1 cellular context compared by ENCODE assay signal in the genomic region with DNA sequence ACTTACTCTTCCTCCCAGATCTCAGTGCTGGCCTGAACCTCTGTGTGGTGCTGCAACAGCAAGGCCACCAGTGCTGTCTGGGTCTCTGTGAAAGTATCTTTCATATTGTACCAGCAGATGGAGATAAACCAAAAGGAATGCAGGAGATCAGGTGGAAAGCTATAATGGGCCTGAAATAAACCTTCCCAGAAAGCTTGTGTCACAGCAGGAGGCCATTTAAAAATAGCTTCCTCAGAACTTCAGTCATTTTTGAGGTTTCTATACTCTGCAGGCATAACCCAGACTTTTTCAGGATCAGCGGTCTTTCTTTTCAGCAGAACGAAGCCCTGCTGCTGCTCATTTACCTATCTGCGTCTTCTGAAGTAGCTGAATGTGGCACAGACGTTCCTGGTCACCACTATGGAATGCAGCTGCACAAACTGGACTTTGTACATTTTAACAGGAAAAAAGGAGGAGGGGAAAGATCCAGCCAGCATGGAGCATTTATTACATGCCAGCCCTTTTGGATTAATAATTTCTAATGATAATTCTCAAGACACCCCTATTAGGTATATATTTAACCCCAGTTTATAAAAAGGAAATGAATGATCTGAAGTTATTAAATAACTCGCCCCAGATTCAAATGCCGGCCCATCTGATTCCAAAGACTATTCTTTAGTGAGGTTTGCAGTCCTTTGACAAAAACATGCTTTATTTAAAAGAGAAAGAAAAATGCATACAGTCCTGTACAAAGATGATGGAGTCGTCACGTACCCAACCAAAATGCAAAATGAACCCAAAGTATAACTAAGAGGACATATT.
A peak's percentile ranks its signal among the peaks of the same experiment; 100 is the strongest.
TF ChIP-seq lines count a peak whose summit lies in the region.

No MANE protein-coding gene starts in this region.

TF ChIP-seq in HepG2, 621 proteins besides CTCF, POLR2A, EP300 and RAD21 (continued from another document and continues in another):
- TF ChIP-seq, protein P1, sequence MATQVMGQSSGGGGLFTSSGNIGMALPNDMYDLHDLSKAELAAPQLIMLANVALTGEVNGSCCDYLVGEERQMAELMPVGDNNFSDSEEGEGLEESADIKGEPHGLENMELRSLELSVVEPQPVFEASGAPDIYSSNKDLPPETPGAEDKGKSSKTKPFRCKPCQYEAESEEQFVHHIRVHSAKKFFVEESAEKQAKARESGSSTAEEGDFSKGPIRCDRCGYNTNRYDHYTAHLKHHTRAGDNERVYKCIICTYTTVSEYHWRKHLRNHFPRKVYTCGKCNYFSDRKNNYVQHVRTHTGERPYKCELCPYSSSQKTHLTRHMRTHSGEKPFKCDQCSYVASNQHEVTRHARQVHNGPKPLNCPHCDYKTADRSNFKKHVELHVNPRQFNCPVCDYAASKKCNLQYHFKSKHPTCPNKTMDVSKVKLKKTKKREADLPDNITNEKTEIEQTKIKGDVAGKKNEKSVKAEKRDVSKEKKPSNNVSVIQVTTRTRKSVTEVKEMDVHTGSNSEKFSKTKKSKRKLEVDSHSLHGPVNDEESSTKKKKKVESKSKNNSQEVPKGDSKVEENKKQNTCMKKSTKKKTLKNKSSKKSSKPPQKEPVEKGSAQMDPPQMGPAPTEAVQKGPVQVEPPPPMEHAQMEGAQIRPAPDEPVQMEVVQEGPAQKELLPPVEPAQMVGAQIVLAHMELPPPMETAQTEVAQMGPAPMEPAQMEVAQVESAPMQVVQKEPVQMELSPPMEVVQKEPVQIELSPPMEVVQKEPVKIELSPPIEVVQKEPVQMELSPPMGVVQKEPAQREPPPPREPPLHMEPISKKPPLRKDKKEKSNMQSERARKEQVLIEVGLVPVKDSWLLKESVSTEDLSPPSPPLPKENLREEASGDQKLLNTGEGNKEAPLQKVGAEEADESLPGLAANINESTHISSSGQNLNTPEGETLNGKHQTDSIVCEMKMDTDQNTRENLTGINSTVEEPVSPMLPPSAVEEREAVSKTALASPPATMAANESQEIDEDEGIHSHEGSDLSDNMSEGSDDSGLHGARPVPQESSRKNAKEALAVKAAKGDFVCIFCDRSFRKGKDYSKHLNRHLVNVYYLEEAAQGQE (IDR thresholded peaks at IDR 0.05; ENCODE audit: borderline replicate concordance in 1 of 2, low read depth in 1 of 2, low read length in 2 of 2): peak in 1 of 2 experiments; percentile 35; a peak in 1 of 4 replicates
- TF ChIP-seq JUND (CRISPR knock-in tag; IDR thresholded peaks at IDR 0.05) (peak; percentile 75), SRF (IDR thresholded peaks at IDR 0.05; ENCODE audit: low read depth, low read length) (no peak), PHF8 (CRISPR knock-in tag; IDR thresholded peaks at IDR 0.05) (peak; percentile 50), DMAP1 (CRISPR knock-in tag; IDR thresholded peaks at IDR 0.05) (no peak; the same call in 1 of the 2 replicates), TBX3 (IDR thresholded peaks at IDR 0.05; ENCODE audit: borderline replicate concordance) (no peak), POLR2G (IDR thresholded peaks at IDR 0.05; ENCODE audit: low read depth, low read length) (peak; percentile 59), ZNF766 (CRISPR knock-in tag; IDR thresholded peaks at IDR 0.05; ENCODE audit: borderline replicate concordance) (0 out of 2 replicates have a peak, but pooled peaks have one; percentile 44), REPIN1 (CRISPR knock-in tag; IDR thresholded peaks at IDR 0.05; ENCODE audit: borderline replicate concordance, low read depth) (peak; percentile 73), POLR2AphosphoS5 (IDR thresholded peaks at IDR 0.05; ENCODE audit: low read depth, low read length) (peak; percentile 68), SOX13 (IDR thresholded peaks at IDR 0.05) (no peak), SOX13 (CRISPR knock-in tag; conservative IDR thresholded peaks at IDR 0.05 in 1 of 2, IDR thresholded peaks at IDR 0.05 in 1 of 2) (peak in 1 of 2 experiments; percentile 43; a peak in 1 of 4 replicates), ZNF777 (CRISPR knock-in tag; IDR thresholded peaks at IDR 0.05) (no peak), ATF7 (IDR thresholded peaks at IDR 0.05) (peak; percentile 47; the same call in 1 of the 2 replicates), ATF7 (CRISPR knock-in tag; IDR thresholded peaks at IDR 0.05) (peak; percentile 82; the same call in 1 of the 2 replicates), RBAK (CRISPR knock-in tag; IDR thresholded peaks at IDR 0.05) (no peak), TOE1 (CRISPR knock-in tag; IDR thresholded peaks at IDR 0.05) (no peak), HOXA9 (CRISPR knock-in tag; IDR thresholded peaks at IDR 0.05; ENCODE audit: borderline replicate concordance) (no peak), ZSCAN9 (CRISPR knock-in tag; IDR thresholded peaks at IDR 0.05; ENCODE audit: borderline replicate concordance) (peak; percentile 23; the same call in 1 of the 2 replicates), ZFP62 (CRISPR knock-in tag; IDR thresholded peaks at IDR 0.05) (no peak), KLF16 (CRISPR knock-in tag; IDR thresholded peaks at IDR 0.05) (peak in 1 of 2 experiments; percentile 33; a peak in 1 of 4 replicates), NCOA2 (CRISPR knock-in tag; IDR thresholded peaks at IDR 0.05) (peak; percentile 19; the same call in 1 of the 2 replicates), KLF11 (CRISPR knock-in tag; IDR thresholded peaks at IDR 0.05) (0 out of 2 replicates have a peak, but pooled peaks have one; percentile 22), NFIC (IDR thresholded peaks at IDR 0.05; ENCODE audit: low read length) (peak; percentile 39; the same call in 1 of the 2 replicates), SMARCE1 (IDR thresholded peaks at IDR 0.05; ENCODE audit: borderline replicate concordance) (no peak), ZFY (CRISPR knock-in tag; IDR thresholded peaks at IDR 0.05) (0 out of 2 replicates have a peak, but pooled peaks have one; percentile 17)
- TF ChIP-seq, protein P2, sequence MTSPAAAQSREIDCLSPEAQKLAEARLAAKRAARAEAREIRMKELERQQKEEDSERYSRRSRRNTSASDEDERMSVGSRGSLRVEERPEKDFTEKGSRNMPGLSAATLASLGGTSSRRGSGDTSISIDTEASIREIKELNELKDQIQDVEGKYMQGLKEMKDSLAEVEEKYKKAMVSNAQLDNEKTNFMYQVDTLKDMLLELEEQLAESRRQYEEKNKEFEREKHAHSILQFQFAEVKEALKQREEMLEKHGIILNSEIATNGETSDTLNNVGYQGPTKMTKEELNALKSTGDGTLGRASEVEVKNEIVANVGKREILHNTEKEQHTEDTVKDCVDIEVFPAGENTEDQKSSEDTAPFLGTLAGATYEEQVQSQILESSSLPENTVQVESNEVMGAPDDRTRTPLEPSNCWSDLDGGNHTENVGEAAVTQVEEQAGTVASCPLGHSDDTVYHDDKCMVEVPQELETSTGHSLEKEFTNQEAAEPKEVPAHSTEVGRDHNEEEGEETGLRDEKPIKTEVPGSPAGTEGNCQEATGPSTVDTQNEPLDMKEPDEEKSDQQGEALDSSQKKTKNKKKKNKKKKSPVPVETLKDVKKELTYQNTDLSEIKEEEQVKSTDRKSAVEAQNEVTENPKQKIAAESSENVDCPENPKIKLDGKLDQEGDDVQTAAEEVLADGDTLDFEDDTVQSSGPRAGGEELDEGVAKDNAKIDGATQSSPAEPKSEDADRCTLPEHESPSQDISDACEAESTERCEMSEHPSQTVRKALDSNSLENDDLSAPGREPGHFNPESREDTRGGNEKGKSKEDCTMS (CRISPR knock-in tag; conservative IDR thresholded peaks at IDR 0.05): no peak
- TF ChIP-seq, protein P3, sequence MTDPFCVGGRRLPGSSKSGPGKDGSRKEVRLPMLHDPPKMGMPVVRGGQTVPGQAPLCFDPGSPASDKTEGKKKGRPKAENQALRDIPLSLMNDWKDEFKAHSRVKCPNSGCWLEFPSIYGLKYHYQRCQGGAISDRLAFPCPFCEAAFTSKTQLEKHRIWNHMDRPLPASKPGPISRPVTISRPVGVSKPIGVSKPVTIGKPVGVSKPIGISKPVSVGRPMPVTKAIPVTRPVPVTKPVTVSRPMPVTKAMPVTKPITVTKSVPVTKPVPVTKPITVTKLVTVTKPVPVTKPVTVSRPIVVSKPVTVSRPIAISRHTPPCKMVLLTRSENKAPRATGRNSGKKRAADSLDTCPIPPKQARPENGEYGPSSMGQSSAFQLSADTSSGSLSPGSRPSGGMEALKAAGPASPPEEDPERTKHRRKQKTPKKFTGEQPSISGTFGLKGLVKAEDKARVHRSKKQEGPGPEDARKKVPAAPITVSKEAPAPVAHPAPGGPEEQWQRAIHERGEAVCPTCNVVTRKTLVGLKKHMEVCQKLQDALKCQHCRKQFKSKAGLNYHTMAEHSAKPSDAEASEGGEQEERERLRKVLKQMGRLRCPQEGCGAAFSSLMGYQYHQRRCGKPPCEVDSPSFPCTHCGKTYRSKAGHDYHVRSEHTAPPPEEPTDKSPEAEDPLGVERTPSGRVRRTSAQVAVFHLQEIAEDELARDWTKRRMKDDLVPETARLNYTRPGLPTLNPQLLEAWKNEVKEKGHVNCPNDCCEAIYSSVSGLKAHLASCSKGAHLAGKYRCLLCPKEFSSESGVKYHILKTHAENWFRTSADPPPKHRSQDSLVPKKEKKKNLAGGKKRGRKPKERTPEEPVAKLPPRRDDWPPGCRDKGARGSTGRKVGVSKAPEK (CRISPR knock-in tag; IDR thresholded peaks at IDR 0.05; ENCODE audit: borderline replicate concordance): no peak
- TF ChIP-seq, protein P4, sequence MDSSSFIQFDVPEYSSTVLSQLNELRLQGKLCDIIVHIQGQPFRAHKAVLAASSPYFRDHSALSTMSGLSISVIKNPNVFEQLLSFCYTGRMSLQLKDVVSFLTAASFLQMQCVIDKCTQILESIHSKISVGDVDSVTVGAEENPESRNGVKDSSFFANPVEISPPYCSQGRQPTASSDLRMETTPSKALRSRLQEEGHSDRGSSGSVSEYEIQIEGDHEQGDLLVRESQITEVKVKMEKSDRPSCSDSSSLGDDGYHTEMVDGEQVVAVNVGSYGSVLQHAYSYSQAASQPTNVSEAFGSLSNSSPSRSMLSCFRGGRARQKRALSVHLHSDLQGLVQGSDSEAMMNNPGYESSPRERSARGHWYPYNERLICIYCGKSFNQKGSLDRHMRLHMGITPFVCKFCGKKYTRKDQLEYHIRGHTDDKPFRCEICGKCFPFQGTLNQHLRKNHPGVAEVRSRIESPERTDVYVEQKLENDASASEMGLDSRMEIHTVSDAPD (CRISPR knock-in tag; IDR thresholded peaks at IDR 0.05): no peak
- TF ChIP-seq, protein P5, sequence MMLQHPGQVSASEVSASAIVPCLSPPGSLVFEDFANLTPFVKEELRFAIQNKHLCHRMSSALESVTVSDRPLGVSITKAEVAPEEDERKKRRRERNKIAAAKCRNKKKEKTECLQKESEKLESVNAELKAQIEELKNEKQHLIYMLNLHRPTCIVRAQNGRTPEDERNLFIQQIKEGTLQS (CRISPR knock-in tag; IDR thresholded peaks at IDR 0.05): peak; percentile 86
- TF ChIP-seq, protein P6, sequence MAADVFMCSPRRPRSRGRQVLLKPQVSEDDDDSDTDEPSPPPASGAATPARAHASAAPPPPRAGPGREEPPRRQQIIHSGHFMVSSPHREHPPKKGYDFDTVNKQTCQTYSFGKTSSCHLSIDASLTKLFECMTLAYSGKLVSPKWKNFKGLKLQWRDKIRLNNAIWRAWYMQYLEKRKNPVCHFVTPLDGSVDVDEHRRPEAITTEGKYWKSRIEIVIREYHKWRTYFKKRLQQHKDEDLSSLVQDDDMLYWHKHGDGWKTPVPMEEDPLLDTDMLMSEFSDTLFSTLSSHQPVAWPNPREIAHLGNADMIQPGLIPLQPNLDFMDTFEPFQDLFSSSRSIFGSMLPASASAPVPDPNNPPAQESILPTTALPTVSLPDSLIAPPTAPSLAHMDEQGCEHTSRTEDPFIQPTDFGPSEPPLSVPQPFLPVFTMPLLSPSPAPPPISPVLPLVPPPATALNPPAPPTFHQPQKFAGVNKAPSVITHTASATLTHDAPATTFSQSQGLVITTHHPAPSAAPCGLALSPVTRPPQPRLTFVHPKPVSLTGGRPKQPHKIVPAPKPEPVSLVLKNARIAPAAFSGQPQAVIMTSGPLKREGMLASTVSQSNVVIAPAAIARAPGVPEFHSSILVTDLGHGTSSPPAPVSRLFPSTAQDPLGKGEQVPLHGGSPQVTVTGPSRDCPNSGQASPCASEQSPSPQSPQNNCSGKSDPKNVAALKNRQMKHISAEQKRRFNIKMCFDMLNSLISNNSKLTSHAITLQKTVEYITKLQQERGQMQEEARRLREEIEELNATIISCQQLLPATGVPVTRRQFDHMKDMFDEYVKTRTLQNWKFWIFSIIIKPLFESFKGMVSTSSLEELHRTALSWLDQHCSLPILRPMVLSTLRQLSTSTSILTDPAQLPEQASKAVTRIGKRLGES (CRISPR knock-in tag; IDR thresholded peaks at IDR 0.05; ENCODE audit: borderline replicate concordance): no peak
- TF ChIP-seq, protein P7, sequence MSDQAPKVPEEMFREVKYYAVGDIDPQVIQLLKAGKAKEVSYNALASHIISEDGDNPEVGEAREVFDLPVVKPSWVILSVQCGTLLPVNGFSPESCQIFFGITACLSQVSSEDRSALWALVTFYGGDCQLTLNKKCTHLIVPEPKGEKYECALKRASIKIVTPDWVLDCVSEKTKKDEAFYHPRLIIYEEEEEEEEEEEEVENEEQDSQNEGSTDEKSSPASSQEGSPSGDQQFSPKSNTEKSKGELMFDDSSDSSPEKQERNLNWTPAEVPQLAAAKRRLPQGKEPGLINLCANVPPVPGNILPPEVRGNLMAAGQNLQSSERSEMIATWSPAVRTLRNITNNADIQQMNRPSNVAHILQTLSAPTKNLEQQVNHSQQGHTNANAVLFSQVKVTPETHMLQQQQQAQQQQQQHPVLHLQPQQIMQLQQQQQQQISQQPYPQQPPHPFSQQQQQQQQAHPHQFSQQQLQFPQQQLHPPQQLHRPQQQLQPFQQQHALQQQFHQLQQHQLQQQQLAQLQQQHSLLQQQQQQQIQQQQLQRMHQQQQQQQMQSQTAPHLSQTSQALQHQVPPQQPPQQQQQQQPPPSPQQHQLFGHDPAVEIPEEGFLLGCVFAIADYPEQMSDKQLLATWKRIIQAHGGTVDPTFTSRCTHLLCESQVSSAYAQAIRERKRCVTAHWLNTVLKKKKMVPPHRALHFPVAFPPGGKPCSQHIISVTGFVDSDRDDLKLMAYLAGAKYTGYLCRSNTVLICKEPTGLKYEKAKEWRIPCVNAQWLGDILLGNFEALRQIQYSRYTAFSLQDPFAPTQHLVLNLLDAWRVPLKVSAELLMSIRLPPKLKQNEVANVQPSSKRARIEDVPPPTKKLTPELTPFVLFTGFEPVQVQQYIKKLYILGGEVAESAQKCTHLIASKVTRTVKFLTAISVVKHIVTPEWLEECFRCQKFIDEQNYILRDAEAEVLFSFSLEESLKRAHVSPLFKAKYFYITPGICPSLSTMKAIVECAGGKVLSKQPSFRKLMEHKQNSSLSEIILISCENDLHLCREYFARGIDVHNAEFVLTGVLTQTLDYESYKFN (CRISPR knock-in tag; conservative IDR thresholded peaks at IDR 0.05): peak; percentile 94
- TF ChIP-seq, protein P8, sequence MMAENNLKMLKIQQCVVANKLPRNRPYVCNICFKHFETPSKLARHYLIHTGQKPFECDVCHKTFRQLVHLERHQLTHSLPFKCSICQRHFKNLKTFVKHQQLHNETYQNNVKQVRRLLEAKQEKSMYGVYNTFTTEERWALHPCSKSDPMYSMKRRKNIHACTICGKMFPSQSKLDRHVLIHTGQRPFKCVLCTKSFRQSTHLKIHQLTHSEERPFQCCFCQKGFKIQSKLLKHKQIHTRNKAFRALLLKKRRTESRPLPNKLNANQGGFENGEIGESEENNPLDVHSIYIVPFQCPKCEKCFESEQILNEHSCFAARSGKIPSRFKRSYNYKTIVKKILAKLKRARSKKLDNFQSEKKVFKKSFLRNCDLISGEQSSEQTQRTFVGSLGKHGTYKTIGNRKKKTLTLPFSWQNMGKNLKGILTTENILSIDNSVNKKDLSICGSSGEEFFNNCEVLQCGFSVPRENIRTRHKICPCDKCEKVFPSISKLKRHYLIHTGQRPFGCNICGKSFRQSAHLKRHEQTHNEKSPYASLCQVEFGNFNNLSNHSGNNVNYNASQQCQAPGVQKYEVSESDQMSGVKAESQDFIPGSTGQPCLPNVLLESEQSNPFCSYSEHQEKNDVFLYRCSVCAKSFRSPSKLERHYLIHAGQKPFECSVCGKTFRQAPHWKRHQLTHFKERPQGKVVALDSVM (CRISPR knock-in tag; IDR thresholded peaks at IDR 0.05): no peak
